35 cellular contexts compared by ENCODE assay signal in the genomic region with DNA sequence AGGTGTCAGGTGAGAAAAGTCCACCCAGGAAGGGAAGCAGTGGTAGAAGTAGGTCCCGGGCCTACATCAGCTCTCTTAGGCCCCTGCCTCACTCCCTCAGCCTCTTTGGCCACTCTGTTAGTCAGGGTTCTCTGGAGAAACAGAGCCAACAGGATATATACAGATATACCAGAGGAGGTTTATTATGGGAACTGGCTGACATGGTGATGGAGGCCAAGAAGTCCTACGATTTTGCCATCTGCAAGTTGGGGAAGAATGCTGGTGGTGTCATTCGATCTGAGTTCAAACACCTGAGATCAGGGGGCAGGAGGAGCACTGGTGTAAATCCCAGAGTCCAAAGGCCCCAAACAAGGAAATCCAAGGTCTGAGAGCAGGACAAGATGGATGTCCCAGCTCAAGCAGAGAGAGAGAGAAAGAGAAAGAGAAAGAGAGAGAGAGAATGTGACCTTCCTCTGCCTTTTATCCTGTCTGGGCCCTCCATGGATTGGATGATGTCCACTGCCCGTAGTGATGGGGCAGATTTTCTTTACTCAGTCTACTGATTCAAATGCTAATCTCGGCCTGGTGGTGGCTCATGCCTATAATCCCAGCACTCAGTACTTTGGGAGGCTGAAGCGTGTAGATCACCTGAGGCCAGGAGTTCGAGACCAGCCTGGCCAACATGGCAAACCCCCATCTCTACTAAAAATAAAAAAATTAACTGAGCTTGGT.
DNase-seq lines count a peak whose midpoint lies in the region; ATAC-seq and TF ChIP-seq lines count a peak whose summit lies in the region.
"Had no signal": no experiment of that assay in that cellular context is flagged by ENCODE, and none has a peak within 500 bp of the region (broad histone marks: within the 10 kb centered on the region; RNA-seq: fewer than 3 reads in every experiment).

No MANE protein-coding gene starts in this region.

- no peak for ATAC-seq in activated naive CD8-positive, alpha-beta T cell treated with anti-CD3 and anti-CD28 coated beads, Interleukin-2, amount 10 ng/mL, durations not matched to agents 7 days and 5 days (ENCODE audit: low read depth)
- no peak for ATAC-seq in activated naive CD8-positive, alpha-beta T cell treated with anti-CD3 and anti-CD28 coated beads, Interleukin-2, amount 50 U/mL, for 24 hours
- ATAC-seq: A549; CD8-positive, alpha-beta T cell had no signal

- no peaks in the 10 kb centered on the region for H3K27me3 Mint-ChIP-seq in activated naive CD8-positive, alpha-beta T cell treated with anti-CD3 and anti-CD28 coated beads, Interleukin-2, amount 10 ng/mL, durations not matched to agents 7 days and 5 days
- no peaks in the 10 kb centered on the region for H3K27me3 Mint-ChIP-seq in activated naive CD8-positive, alpha-beta T cell treated with anti-CD3 and anti-CD28 coated beads, Interleukin-2, amount 50 U/mL, for 24 hours
- H3K27me3 Mint-ChIP-seq in nephron progenitor cell (ENCODE audit: low read depth, poor library complexity) (peaks cover 1% of the 10 kb centered on the region), neural crest cell (ENCODE audit: low read depth) (no peaks in the 10 kb centered on the region)
- H3K27me3 Mint-ChIP-seq: B cell; CD4-positive, alpha-beta memory T cell; CD4-positive, CD25-positive, alpha-beta regulatory T cell had no signal

- POLR2A ChIA-PET in activated naive CD8-positive, alpha-beta T cell treated with anti-CD3 and anti-CD28 coated beads, Interleukin-2, amount 10 ng/mL, durations not matched to agents 7 days and 5 days (lab: Charles Lee): no interaction called here

- H3K4me3 ChIP-seq in tibial nerve: no peak overlapping the region
- H3K4me3 ChIP-seq: A549; BLaER1; BLaER1 treated with 17β-estradiol and CSF1 and Interleukin-3, amounts not matched to agents 10 nM and 100 nM had no signal

- no peaks in the 10 kb centered on the region for H3K36me3 ChIP-seq in tibial nerve
- H3K36me3 ChIP-seq: BE2C; BLaER1; BLaER1 treated with 17β-estradiol and CSF1 and Interleukin-3, amounts not matched to agents 10 nM and 100 nM had no signal

- 96 to 97% methylated on average over 7 of the region's 7 CpGs for WGBS in tibial nerve, 2 donors

- H3K27ac Mint-ChIP-seq in activated naive CD8-positive, alpha-beta T cell treated with anti-CD3 and anti-CD28 coated beads, Interleukin-2, amount 10 ng/mL, durations not matched to agents 7 days and 5 days: peak overlapping the region; percentile 16
- H3K27ac Mint-ChIP-seq in activated naive CD8-positive, alpha-beta T cell treated with anti-CD3 and anti-CD28 coated beads, Interleukin-2, amount 50 U/mL, for 24 hours: no peak overlapping the region
- peak overlapping the region; percentile 48 for H3K27ac Mint-ChIP-seq in nephron progenitor cell
- peak overlapping the region; percentile 61 for H3K27ac Mint-ChIP-seq in neural crest cell (ENCODE audit: unreplicated experiment)
- H3K27ac Mint-ChIP-seq: B cell; CD14-positive monocyte; CD4-positive, alpha-beta memory T cell; CD4-positive, alpha-beta T cell; CD4-positive, CD25-positive, alpha-beta regulatory T cell; CD8-positive, alpha-beta memory T cell; CD8-positive, alpha-beta T cell had no signal

- no peaks in the 10 kb centered on the region for H3K27me3 ChIP-seq in tibial nerve
- H3K27me3 ChIP-seq: BE2C; BLaER1; BLaER1 treated with 17β-estradiol and CSF1 and Interleukin-3, amounts not matched to agents 10 nM and 100 nM had no signal

- H3K9me3 ChIP-seq in tibial nerve: no peaks in the 10 kb centered on the region
- H3K9me3 ChIP-seq: A549, BE2C, BLaER1, Caco-2 had no signal

- no peak for TF ChIP-seq EP300 in tibial nerve (IDR thresholded peaks at IDR 0.05)

- DNase-seq in activated naive CD8-positive, alpha-beta T cell treated with anti-CD3 and anti-CD28 coated beads, Interleukin-2, amount 10 ng/mL, durations not matched to agents 7 days and 5 days: no peak
- DNase-seq in activated naive CD8-positive, alpha-beta T cell treated with anti-CD3 and anti-CD28 coated beads, Interleukin-2, amount 50 U/mL, for 24 hours: no peak
- DNase-seq in SK-N-DZ (ENCODE audit: low spot score): peak; percentile 95
- DNase-seq in nephron progenitor cell: no peak
- DNase-seq in neural crest cell (ENCODE audit: low read depth, low spot score): no peak
- DNase-seq in inferior parietal cortex (ENCODE audit: extremely low spot score): no peak
- no peak for DNase-seq in tibial nerve (ENCODE audit: low spot score in 2 of 2)
- DNase-seq in cerebellum (ENCODE audit: low spot score): no peak
- DNase-seq: 8988T; ACHN; AML-193; BE2C; C1 segment of cervical spinal cord; Caco-2; Calu3; CD4-positive, alpha-beta memory T cell; CD4-positive, alpha-beta T cell; CD4-positive, CD25-positive, alpha-beta regulatory T cell; CD8-positive, alpha-beta memory T cell; CD8-positive, alpha-beta T cell; COR-L47; DMS 273 treated with DMSO at 0.1 percent for 48 hours; DMS153; DMS53; DMS79; DMS79 treated with DMSO at 0.1 percent for 48 hours; DND-41; EL had no signal

- no peaks in the 10 kb centered on the region for H3K4me1 ChIP-seq in tibial nerve
- H3K4me1 ChIP-seq: A549; BLaER1; BLaER1 treated with 17β-estradiol and CSF1 and Interleukin-3, amounts not matched to agents 10 nM and 100 nM had no signal

- TF ChIP-seq CTCF in nephron progenitor cell (IDR thresholded peaks at IDR 0.05) (no peak), neural crest cell (conservative IDR thresholded peaks at IDR 0.05) (no peak), tibial nerve (IDR thresholded peaks at IDR 0.05) (no peak)

- H3K27ac ChIP-seq in tibial nerve: no peak overlapping the region
- H3K27ac ChIP-seq: 22Rv1; A549; BLaER1; BLaER1 treated with 17β-estradiol and CSF1 and Interleukin-3, amounts not matched to agents 10 nM and 100 nM; C4-2B had no signal

- H3K4me1 Mint-ChIP-seq in activated naive CD8-positive, alpha-beta T cell treated with anti-CD3 and anti-CD28 coated beads, Interleukin-2, amount 10 ng/mL, durations not matched to agents 7 days and 5 days: no peaks in the 10 kb centered on the region
- H3K4me1 Mint-ChIP-seq in activated naive CD8-positive, alpha-beta T cell treated with anti-CD3 and anti-CD28 coated beads, Interleukin-2, amount 50 U/mL, for 24 hours: no peaks in the 10 kb centered on the region
- H3K4me1 Mint-ChIP-seq in nephron progenitor cell: peaks cover 72% of the 10 kb centered on the region
- peaks cover 29% of the 10 kb centered on the region for H3K4me1 Mint-ChIP-seq in neural crest cell
- H3K4me1 Mint-ChIP-seq: B cell; CD14-positive monocyte; CD4-positive, alpha-beta memory T cell; CD4-positive, CD25-positive, alpha-beta regulatory T cell; CD8-positive, alpha-beta memory T cell had no signal

- TF ChIP-seq POLR2A in tibial nerve (IDR thresholded peaks at IDR 0.05): no peak

- no peaks in the 10 kb centered on the region for H3K9me3 Mint-ChIP-seq in activated naive CD8-positive, alpha-beta T cell treated with anti-CD3 and anti-CD28 coated beads, Interleukin-2, amount 10 ng/mL, durations not matched to agents 7 days and 5 days
- H3K9me3 Mint-ChIP-seq in activated naive CD8-positive, alpha-beta T cell treated with anti-CD3 and anti-CD28 coated beads, Interleukin-2, amount 50 U/mL, for 24 hours: no peaks in the 10 kb centered on the region
- H3K9me3 Mint-ChIP-seq in nephron progenitor cell (peaks cover 5% of the 10 kb centered on the region), neural crest cell (no peaks in the 10 kb centered on the region)
- H3K9me3 Mint-ChIP-seq: CD4-positive, alpha-beta memory T cell; CD4-positive, alpha-beta T cell; CD4-positive, CD25-positive, alpha-beta regulatory T cell; CD8-positive, alpha-beta memory T cell; CD8-positive, alpha-beta T cell had no signal

- H3K4me3 Mint-ChIP-seq in activated naive CD8-positive, alpha-beta T cell treated with anti-CD3 and anti-CD28 coated beads, Interleukin-2, amount 10 ng/mL, durations not matched to agents 7 days and 5 days: no peak overlapping the region
- H3K4me3 Mint-ChIP-seq in activated naive CD8-positive, alpha-beta T cell treated with anti-CD3 and anti-CD28 coated beads, Interleukin-2, amount 50 U/mL, for 24 hours: no peak overlapping the region
- H3K4me3 Mint-ChIP-seq in nephron progenitor cell (no peak overlapping the region), neural crest cell (no peak overlapping the region)
- H3K4me3 Mint-ChIP-seq: B cell; CD14-positive monocyte; CD4-positive, alpha-beta memory T cell; CD4-positive, alpha-beta T cell; CD4-positive, CD25-positive, alpha-beta regulatory T cell; CD8-positive, alpha-beta memory T cell; CD8-positive, alpha-beta T cell had no signal

- H3K36me3 Mint-ChIP-seq in activated naive CD8-positive, alpha-beta T cell treated with anti-CD3 and anti-CD28 coated beads, Interleukin-2, amount 10 ng/mL, durations not matched to agents 7 days and 5 days: no peaks in the 10 kb centered on the region
- no peaks in the 10 kb centered on the region for H3K36me3 Mint-ChIP-seq in activated naive CD8-positive, alpha-beta T cell treated with anti-CD3 and anti-CD28 coated beads, Interleukin-2, amount 50 U/mL, for 24 hours (ENCODE audit: low read depth)
- H3K36me3 Mint-ChIP-seq in nephron progenitor cell (ENCODE audit: low read depth) (peaks cover 6% of the 10 kb centered on the region), neural crest cell (ENCODE audit: low read depth) (no peaks in the 10 kb centered on the region)
- H3K36me3 Mint-ChIP-seq: CD14-positive monocyte; CD4-positive, alpha-beta memory T cell; CD4-positive, CD25-positive, alpha-beta regulatory T cell; CD8-positive, alpha-beta memory T cell; CD8-positive, alpha-beta T cell had no signal
